In the genomic region with DNA sequence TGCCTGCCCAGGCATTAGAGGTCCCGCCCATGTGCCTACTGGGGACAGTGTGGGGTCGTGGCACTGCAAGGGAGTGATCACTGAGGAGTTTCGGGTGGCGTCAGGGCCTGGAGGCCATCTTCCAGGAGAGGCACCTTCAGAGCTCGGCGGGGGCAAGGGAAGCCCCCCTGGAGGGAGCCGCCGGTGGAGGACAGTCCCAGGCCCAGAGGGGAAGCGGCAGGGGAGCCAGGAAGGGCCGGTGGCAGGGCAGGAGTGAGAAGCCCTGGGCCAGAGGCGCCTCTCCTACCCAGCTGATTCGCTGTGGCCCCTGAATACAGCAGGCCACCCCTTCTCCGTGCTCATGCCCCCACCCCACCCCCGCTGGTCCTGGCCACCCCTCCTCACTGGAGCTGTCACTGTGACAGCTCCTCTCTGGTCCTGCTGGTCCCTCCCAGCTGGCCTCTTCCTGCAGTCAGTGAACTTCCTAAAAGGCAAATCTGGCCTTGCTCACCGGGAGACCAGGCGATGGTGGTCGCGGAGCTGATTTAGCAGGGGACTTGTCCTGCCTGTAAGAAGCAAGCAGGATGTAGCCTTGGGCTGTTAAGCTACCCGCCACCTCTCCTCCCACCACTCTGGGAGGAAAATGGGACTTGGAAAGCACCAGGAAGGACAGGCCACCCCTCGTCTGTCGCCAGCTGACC, we compare ENCODE assay signal across 10 cellular contexts. TPM values are rescaled to one million over a fixed set of nuclear protein-coding genes. Genes with fewer than 3 reads are reported as not detected.
DNase-seq lines count a peak whose midpoint lies in the region; ATAC-seq, FAIRE-seq and TF ChIP-seq lines count a peak whose summit lies in the region.
"Had no signal": no experiment of that assay in that cellular context is flagged by ENCODE, and none has a peak within 500 bp of the region (broad histone marks: within the 10 kb centered on the region; RNA-seq: fewer than 3 reads in every experiment).

No MANE protein-coding gene starts in this region.

- H3K27me3 ChIP-seq in H1 (replicated peaks in 1 of 4; ENCODE audit: control insufficient read depth in 3 of 4, extremely low read depth in 1 of 4, insufficient read depth in 3 of 4, low read length in 3 of 4): peaks cover 24 to 39% (median 36%) of the 10 kb centered on the region in 4 experiments; a peak in 6 of 7 replicates
- H3K27me3 ChIP-seq in smooth muscle cell (ENCODE audit: low read depth): peaks cover 13% of the 10 kb centered on the region

- no peak overlapping the region for H3K4ac ChIP-seq in H1 (replicated peaks; ENCODE audit: insufficient read length, low read depth, low read length)

- H4K8ac ChIP-seq in H1 (ENCODE audit: extremely low read depth, insufficient read depth, low read length): no peak overlapping the region

- FAIRE-seq in H1 (lab: Jason Lieb, UNC): no peak

- CTCF ChIA-PET in H1 (lab: Charles Lee; ENCODE audit: partially characterized antibody): interaction anchor here (0.6 to 6.0 kb wide), 20 partner anchors 10 to 167 kb away, joined by 3 to 39 read pairs (median 4); a partner anchor contains a TSS

- WGBS in H1 (ENCODE audit: extremely low coverage in 1 of 2, insufficient coverage in 1 of 2, insufficient read length in 1 of 2, insufficient replicate concordance in 2 of 2, low coverage in 1 of 2, low lambda C conversion rate in 2 of 2, missing lambda C conversion rate in 1 of 2), 2 experiments: 37% methylated on average over 15 of the region's 21 CpGs; no CpG with 5 or more reads in 1 of the 2 experiments
- WGBS in smooth muscle cell (ENCODE audit: low lambda C conversion rate): 41% methylated on average over 20 of the region's 21 CpGs

- H4K5ac ChIP-seq in H1 (ENCODE audit: insufficient read length, low read depth, low read length): no peak overlapping the region

- no peak overlapping the region; the same call in 1 of the 2 replicates for H3K18ac ChIP-seq in H1 (ENCODE audit: extremely low read depth, low read length)

- H3K4me3 ChIP-seq in H1 (ENCODE audit: extremely low read depth in 1 of 4, insufficient read depth in 2 of 4, low read depth in 3 of 4, low read length in 4 of 4): peak overlapping the region in 2 of 4 experiments; percentile 9 to 55; a peak in 2 of 8 replicates
- H3K4me3 ChIP-seq in smooth muscle cell: peak overlapping the region; percentile 60

- H3K4me2 ChIP-seq in H1 (ENCODE audit: insufficient read depth in 1 of 2, low read depth in 2 of 2, low read length in 2 of 2): peak overlapping the region; percentile 59 to 79
- H3K4me2 ChIP-seq in smooth muscle cell: peak overlapping the region; percentile 88

- no peak overlapping the region for H2BK20ac ChIP-seq in H1 (ENCODE audit: low read length)

- no peak for TF ChIP-seq POLR2A in H1 (IDR thresholded peaks at IDR 0.05; ENCODE audit: control extremely low read depth in 1 of 2, low read depth in 2 of 2, low read length in 2 of 2)

- no peak overlapping the region for H2BK15ac ChIP-seq in H1 (ENCODE audit: low read length)

- ATAC-seq in HG02973 (IDR thresholded peaks at IDR 0.05; ENCODE audit: unreplicated experiment): no peak

- H4K20me1 ChIP-seq in H1 (replicated peaks in 1 of 2; ENCODE audit: control insufficient read depth in 1 of 2, insufficient read depth in 2 of 2, low read length in 2 of 2): peaks cover 6 to 9% of the 10 kb centered on the region in 2 experiments
- H4K20me1 ChIP-seq in smooth muscle cell (ENCODE audit: low read depth): peaks cover 67% of the 10 kb centered on the region

- H3K36me3 ChIP-seq in H1 (ENCODE audit: control insufficient read depth in 2 of 4, insufficient read depth in 4 of 4, low read length in 3 of 4): peaks cover 4 to 23% (median 16%) of the 10 kb centered on the region in 4 experiments; a peak in 6 of 8 replicates
- H3K36me3 ChIP-seq in smooth muscle cell (ENCODE audit: low read depth): no peaks in the 10 kb centered on the region

- H2AFZ ChIP-seq in H1 (ENCODE audit: low read length) (no peak overlapping the region), smooth muscle cell (ENCODE audit: low read depth) (no peak overlapping the region)

- no peak overlapping the region for H4K91ac ChIP-seq in H1 (replicated peaks; ENCODE audit: insufficient read length, low read length)

- TF ChIP-seq CTCF in H1 (IDR thresholded peaks at IDR 0.05; ENCODE audit: control extremely low read depth in 1 of 3, insufficient read depth in 1 of 3, low read depth in 1 of 3, low read length in 3 of 3) (no peak), smooth muscle cell (IDR thresholded peaks at IDR 0.05; ENCODE audit: borderline replicate concordance, insufficient read depth, poor library complexity, severe bottlenecking) (no peak)

- peaks cover 7 to 23% of the 10 kb centered on the region in 2 experiments; a peak in 3 of 4 replicates for H3K9me3 ChIP-seq in H1 (ENCODE audit: insufficient read depth in 2 of 2, low read depth in 1 of 2, low read length in 1 of 2)
- H3K9me3 ChIP-seq in smooth muscle cell (replicated peaks; ENCODE audit: low read depth): no peaks in the 10 kb centered on the region

- no peak overlapping the region for H3K14ac ChIP-seq in H1 (ENCODE audit: insufficient read length)

- H3K27ac ChIP-seq in H1 (ENCODE audit: low read depth, low read length): no peak overlapping the region
- H3K27ac ChIP-seq in smooth muscle cell (ENCODE audit: low read depth): no peak overlapping the region

- no peak for TF ChIP-seq EP300 in H1 (IDR thresholded peaks at IDR 0.05; ENCODE audit: borderline replicate concordance in 1 of 2, low read depth in 2 of 2, low read length in 2 of 2)

- H2BK120ac ChIP-seq in H1 (replicated peaks; ENCODE audit: low read depth, low read length): no peak overlapping the region

- no peaks in the 10 kb centered on the region for H3K79me1 ChIP-seq in H1 (ENCODE audit: low read depth, low read length)

- H3K79me2 ChIP-seq in H1 (ENCODE audit: control insufficient read depth in 1 of 2, insufficient read depth in 2 of 2, low read length in 2 of 2): no peaks in the 10 kb centered on the region
- H3K79me2 ChIP-seq in smooth muscle cell (ENCODE audit: low read depth): no peaks in the 10 kb centered on the region

- DNase-seq in DMS 273 (lab: John Stamatoyannopoulos, UW; ENCODE audit: unreplicated experiment): peak; percentile 34
- DNase-seq in DMS 273 treated with DMSO at 0.1 percent for 48 hours (lab: John Stamatoyannopoulos, UW): no peak
- peak; percentile 62 for DNase-seq in NCI-H69 (lab: John Stamatoyannopoulos, UW)
- DNase-seq in H1 (ENCODE audit: low read depth in 1 of 2, low spot score in 2 of 2): peak in 1 of 2 experiments; percentile 73
- DNase-seq in smooth muscle cell (lab: John Stamatoyannopoulos, UW; ENCODE audit: unreplicated experiment): no peak
- no peak for DNase-seq in ureter (ENCODE audit: low spot score)
- no peak for DNase-seq in ecto neural progenitor cell (ENCODE audit: low spot score)
- DNase-seq: 8988T, cortex of kidney had no signal

- TF ChIP-seq RAD21 in H1 (IDR thresholded peaks at IDR 0.05 in 1 of 2, conservative IDR thresholded peaks at IDR 0.05 in 1 of 2; ENCODE audit: low read depth in 2 of 2, low read length in 2 of 2): no peak

- H3K56ac ChIP-seq in H1 (replicated peaks; ENCODE audit: insufficient read length, low read depth, low read length): no peak overlapping the region

- H2BK12ac ChIP-seq in H1 (ENCODE audit: low read depth, low read length): no peak overlapping the region; the same call in 1 of the 2 replicates

- H3K4me1 ChIP-seq in H1 (replicated peaks in 1 of 4; ENCODE audit: control insufficient read depth in 3 of 4, insufficient read depth in 4 of 4, low read length in 3 of 4) (peaks cover 2 to 14% (median 9%) of the 10 kb centered on the region in 4 experiments; a peak in 6 of 7 replicates), smooth muscle cell (ENCODE audit: low read depth) (peaks cover 23% of the 10 kb centered on the region)

- H3F3A ChIP-seq in smooth muscle cell (ENCODE audit: low read depth): peaks cover 18% of the 10 kb centered on the region

- H2BK5ac ChIP-seq in H1 (ENCODE audit: low read depth, low read length): no peak overlapping the region

- H3K23ac ChIP-seq in H1 (ENCODE audit: insufficient read length): no peak overlapping the region

- no peak overlapping the region for H2AK5ac ChIP-seq in H1 (ENCODE audit: low read depth, low read length)

- H3K9ac ChIP-seq in H1 (replicated peaks in 1 of 4; ENCODE audit: extremely low read depth in 1 of 4, low read depth in 3 of 4, low read length in 3 of 4) (no peak overlapping the region), smooth muscle cell (ENCODE audit: low read depth) (no peak overlapping the region)

- H3K23me2 ChIP-seq in H1 (ENCODE audit: low read depth, low read length): peaks cover 11% of the 10 kb centered on the region; the same call in 1 of the 2 replicates

- POLR2A ChIA-PET in H1 (lab: Charles Lee; ENCODE audit: partially characterized antibody): interaction anchor here (0.9 to 3.2 kb wide), 8 partner anchors 11 to 69 kb away, joined by 3 to 12 read pairs (median 4); a partner anchor contains a TSS

RNA-seq across cellular contexts. Expression of a gene that starts 2.1 kb away (rescaled TPM):
- 1.5 TPM in 2 replicates for total RNA-seq in H1 (2021; fragmentation: NEBNext Ultra II Directional; extraction: Animal tissue kit (Norgen Biotek cat#: 25700))
- 0.70 and 1.5 TPM in 2 replicates for polyA plus RNA-seq in H1 (2011; rRNA removed)
- polyA plus RNA-seq in H1 (2011; cell fraction: cytosol; rRNA removed): 1.1 TPM
- 4.6 TPM for polyA plus RNA-seq in H1 (2011; cell fraction: nucleus; rRNA removed)
- polyA plus RNA-seq in H1 (2012, experiment 1 of 2): 0.36 to 1.7 TPM (median 1.1 TPM) in 4 replicates
- polyA plus RNA-seq in H1 (2012, experiment 2 of 2): 0.45 TPM
- polyA plus RNA-seq in H1 (2013, experiment 1 of 2): 0.87 TPM
- polyA plus RNA-seq in H1 (2013, experiment 2 of 2): 0.96 TPM
- 0.57 and 0.68 TPM in 2 replicates for polyA minus RNA-seq in H1 (2011; rRNA and poly(A)+ RNA removed)
- not detected for polyA minus RNA-seq in H1 (2011; cell fraction: cytosol; rRNA and poly(A)+ RNA removed)
- polyA minus RNA-seq in H1 (2011; cell fraction: nucleus; rRNA and poly(A)+ RNA removed): 1.00 TPM
- 2.8 and 4.2 TPM in 2 replicates for total RNA-seq in smooth muscle cell
- polyA plus RNA-seq in smooth muscle cell: 0.65 and 1.4 TPM in 2 replicates
- 15.4 TPM for total RNA-seq in ureter

RNA-seq across cellular contexts. Expression of a gene that starts 10.8 kb away (rescaled TPM):
- total RNA-seq in H1 (2021; fragmentation: NEBNext Ultra II Directional; extraction: Animal tissue kit (Norgen Biotek cat#: 25700)): 15.6 and 20.3 TPM in 2 replicates
- polyA plus RNA-seq in H1 (2011; rRNA removed) (17.3 and 25.9 TPM in 2 replicates), smooth muscle cell (26.2 and 27.8 TPM in 2 replicates)
- 24.5 TPM for polyA plus RNA-seq in H1 (2011; cell fraction: cytosol; rRNA removed)
- polyA plus RNA-seq in H1 (2011; cell fraction: nucleus; rRNA removed): 83.3 TPM
- 13.2 to 20.0 TPM (median 18.2 TPM) in 4 replicates for polyA plus RNA-seq in H1 (2012, experiment 1 of 2)
- polyA plus RNA-seq in H1 (2012, experiment 2 of 2): 15.2 TPM
- polyA plus RNA-seq in H1 (2013, experiment 1 of 2): 14.5 TPM
- 11.9 TPM for polyA plus RNA-seq in H1 (2013, experiment 2 of 2)
- polyA minus RNA-seq in H1 (2011; rRNA and poly(A)+ RNA removed): 8.8 and 9.6 TPM in 2 replicates
- 11.2 TPM for polyA minus RNA-seq in H1 (2011; cell fraction: cytosol; rRNA and poly(A)+ RNA removed)
- 19.5 TPM for polyA minus RNA-seq in H1 (2011; cell fraction: nucleus; rRNA and poly(A)+ RNA removed)
- total RNA-seq in smooth muscle cell (9.5 and 14.9 TPM in 2 replicates), ureter (14.1 TPM)

RNA-seq across cellular contexts. Expression of a gene that starts 21.2 kb away (rescaled TPM):
- 21.2 and 26.4 TPM in 2 replicates for total RNA-seq in H1 (2021; fragmentation: NEBNext Ultra II Directional; extraction: Animal tissue kit (Norgen Biotek cat#: 25700))
- polyA plus RNA-seq in H1 (2011; rRNA removed) (11.2 and 18.8 TPM in 2 replicates), smooth muscle cell (12.8 and 15.7 TPM in 2 replicates)
- 11.2 TPM for polyA plus RNA-seq in H1 (2011; cell fraction: cytosol; rRNA removed)
- polyA plus RNA-seq in H1 (2011; cell fraction: nucleus; rRNA removed): 131 TPM
- 13.3 to 28.3 TPM (median 25.5 TPM) in 4 replicates for polyA plus RNA-seq in H1 (2012, experiment 1 of 2)
- 14.3 TPM for polyA plus RNA-seq in H1 (2012, experiment 2 of 2)
- 11.9 TPM for polyA plus RNA-seq in H1 (2013, experiment 1 of 2)
- polyA plus RNA-seq in H1 (2013, experiment 2 of 2): 11.8 TPM
- polyA minus RNA-seq in H1 (2011; rRNA and poly(A)+ RNA removed): 6.1 and 7.2 TPM in 2 replicates
- polyA minus RNA-seq in H1 (2011; cell fraction: cytosol; rRNA and poly(A)+ RNA removed): 11.4 TPM
- 34.8 TPM for polyA minus RNA-seq in H1 (2011; cell fraction: nucleus; rRNA and poly(A)+ RNA removed)
- total RNA-seq in smooth muscle cell (5.1 and 9.5 TPM in 2 replicates), ureter (52.4 TPM)

RNA-seq across cellular contexts. Expression of a gene that starts 27.4 kb away (rescaled TPM):
- 23.5 and 24.7 TPM in 2 replicates for total RNA-seq in H1 (2021; fragmentation: NEBNext Ultra II Directional; extraction: Animal tissue kit (Norgen Biotek cat#: 25700))
- polyA plus RNA-seq in H1 (2011; rRNA removed) (24.2 and 33.6 TPM in 2 replicates), smooth muscle cell (22.7 and 26.0 TPM in 2 replicates)
- 23.5 TPM for polyA plus RNA-seq in H1 (2011; cell fraction: cytosol; rRNA removed)
- 176 TPM for polyA plus RNA-seq in H1 (2011; cell fraction: nucleus; rRNA removed)
- polyA plus RNA-seq in H1 (2012, experiment 1 of 2): 18.5 to 28.4 TPM (median 26.1 TPM) in 4 replicates
- polyA plus RNA-seq in H1 (2012, experiment 2 of 2): 17.2 TPM
- polyA plus RNA-seq in H1 (2013, experiment 1 of 2): 14.6 TPM
- 13.0 TPM for polyA plus RNA-seq in H1 (2013, experiment 2 of 2)
- 14.8 and 14.9 TPM in 2 replicates for polyA minus RNA-seq in H1 (2011; rRNA and poly(A)+ RNA removed)
- polyA minus RNA-seq in H1 (2011; cell fraction: cytosol; rRNA and poly(A)+ RNA removed): 13.8 TPM
- 34.9 TPM for polyA minus RNA-seq in H1 (2011; cell fraction: nucleus; rRNA and poly(A)+ RNA removed)
- total RNA-seq in smooth muscle cell (10.0 and 10.6 TPM in 2 replicates), ureter (57.2 TPM)

RNA-seq across cellular contexts. Expression of a gene that starts 35.2 kb away (rescaled TPM):
- total RNA-seq in H1 (2021; fragmentation: NEBNext Ultra II Directional; extraction: Animal tissue kit (Norgen Biotek cat#: 25700)): 92.8 and 106 TPM in 2 replicates
- polyA plus RNA-seq in H1 (2011; rRNA removed) (58.3 and 83.3 TPM in 2 replicates), smooth muscle cell (210 and 249 TPM in 2 replicates)
- polyA plus RNA-seq in H1 (2011; cell fraction: cytosol; rRNA removed): 58.5 TPM
- 226 TPM for polyA plus RNA-seq in H1 (2011; cell fraction: nucleus; rRNA removed)
- 63.1 to 97.9 TPM (median 90.3 TPM) in 4 replicates for polyA plus RNA-seq in H1 (2012, experiment 1 of 2)
- 97.7 TPM for polyA plus RNA-seq in H1 (2012, experiment 2 of 2)
- polyA plus RNA-seq in H1 (2013, experiment 1 of 2): 115 TPM
- 92.5 TPM for polyA plus RNA-seq in H1 (2013, experiment 2 of 2)
- polyA minus RNA-seq in H1 (2011; rRNA and poly(A)+ RNA removed): 71.0 and 71.3 TPM in 2 replicates
- polyA minus RNA-seq in H1 (2011; cell fraction: cytosol; rRNA and poly(A)+ RNA removed): 70.6 TPM
- 62.9 TPM for polyA minus RNA-seq in H1 (2011; cell fraction: nucleus; rRNA and poly(A)+ RNA removed)
- total RNA-seq in smooth muscle cell (183 and 195 TPM in 2 replicates), ureter (443 TPM)

Comparison
In these comparisons a context has a peak if more than half of its experiments do, and no peak if none do; other contexts are left out.
1. DNase-seq: peak in DMS 273 (single experiment) and NCI-H69 (single experiment); none in DMS 273 treated with DMSO at 0.1 percent for 48 hours (single experiment), smooth muscle cell (single experiment), ureter (single experiment) and ecto neural progenitor cell (single experiment).